In the genomic region with DNA sequence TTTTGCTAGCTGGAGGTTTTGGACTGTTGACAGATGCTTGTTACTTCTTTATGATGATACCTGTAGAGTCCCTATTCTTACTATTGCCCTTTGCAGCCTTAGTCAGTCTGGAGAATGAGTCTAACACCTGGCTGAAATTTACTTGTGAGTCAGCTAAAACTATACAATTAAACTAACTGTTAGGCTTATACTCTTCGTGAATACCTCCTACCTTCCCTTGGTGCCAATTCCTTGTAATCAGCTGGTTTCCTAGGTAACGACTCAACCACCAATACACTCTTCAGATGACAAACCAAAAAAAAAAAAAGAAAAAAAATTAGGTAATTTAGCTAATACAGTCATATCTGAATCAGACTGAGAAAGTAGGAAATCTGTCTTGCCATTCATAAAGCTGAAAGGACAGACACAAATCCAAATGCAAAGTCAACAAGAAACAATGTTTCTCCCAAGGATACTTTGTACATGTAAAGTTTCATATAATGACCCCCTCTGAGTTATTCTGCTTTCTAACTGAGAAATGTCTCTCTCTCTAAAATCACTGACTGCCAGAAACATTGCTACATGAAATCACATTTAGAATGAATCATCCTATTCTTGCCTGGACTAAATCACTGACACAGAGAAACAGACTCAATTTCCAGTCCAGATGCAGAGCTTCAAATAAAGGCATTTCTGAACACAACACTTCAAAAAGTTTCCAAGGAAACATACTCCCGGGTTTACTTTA, we compare ENCODE assay signal across 11 cellular contexts. TPM values are rescaled to one million over a fixed set of nuclear protein-coding genes. Genes with fewer than 3 reads are reported as not detected.
DNase-seq lines count a peak whose midpoint lies in the region; ATAC-seq and TF ChIP-seq lines count a peak whose summit lies in the region.
"Had no signal": no experiment of that assay in that cellular context is flagged by ENCODE, and none has a peak within 500 bp of the region (broad histone marks: within the 10 kb centered on the region; RNA-seq: fewer than 3 reads in every experiment).

No MANE protein-coding gene starts in this region.

- no peaks in the 10 kb centered on the region for H3K9me2 ChIP-seq in SK-N-SH

- H3K27me3 ChIP-seq in SK-N-SH (ENCODE audit: insufficient read depth) = no peaks in the 10 kb centered on the region
- H3K27me3 ChIP-seq in H7 (ENCODE audit: control insufficient read depth, insufficient read depth, low read length) = no peaks in the 10 kb centered on the region
- H3K27me3 ChIP-seq: suprapubic skin had no signal

- TF ChIP-seq EP300 in SK-N-SH (IDR thresholded peaks at IDR 0.05; ENCODE audit: borderline replicate concordance in 1 of 2, low read depth in 1 of 2, low read length in 1 of 2) = peak; percentile 12 to 48; a peak in 3 of 4 replicates

- no peak for TF ChIP-seq RAD21 in SK-N-SH (IDR thresholded peaks at IDR 0.05; ENCODE audit: low read length)

- peaks cover 0 to 10% of the 10 kb centered on the region in 2 experiments; a peak in 2 of 4 replicates for H3K4me1 ChIP-seq in SK-N-SH (ENCODE audit: control insufficient read depth in 1 of 2, insufficient read depth in 2 of 2, low read depth in 1 of 2, low read length in 1 of 2)

- H3K4me3 ChIP-seq in SK-N-SH (ENCODE audit: low read depth in 2 of 2, low read length in 1 of 2) (no peak overlapping the region), retinal pigment epithelial cell (ENCODE audit: low read length) (no peak overlapping the region), H7 (ENCODE audit: insufficient read depth, low read depth, low read length) (no peak overlapping the region)
- H3K4me3 ChIP-seq: suprapubic skin had no signal

- H2AFZ ChIP-seq in SK-N-SH (ENCODE audit: low read depth) = no peak overlapping the region

- peak overlapping the region; percentile 65 to 92 for H3K27ac ChIP-seq in SK-N-SH (ENCODE audit: low read depth in 2 of 2, low read length in 1 of 2)
- H3K27ac ChIP-seq: 22Rv1, suprapubic skin had no signal

- TF ChIP-seq CTCF in SK-N-SH (IDR thresholded peaks at IDR 0.05) = no peak
- no peak for TF ChIP-seq CTCF in retinal pigment epithelial cell (conservative IDR thresholded peaks at IDR 0.05; ENCODE audit: low read depth, low read length)

- peaks cover 12% of the 10 kb centered on the region for H4K20me1 ChIP-seq in SK-N-SH (ENCODE audit: insufficient read depth)

- peak overlapping the region; percentile 19; the same call in 1 of the 2 replicates for H3K4me2 ChIP-seq in SK-N-SH

- POLR2A ChIA-PET in SK-N-SH (lab: Yijun Ruan, JAX) = no interaction called here

- DNase-seq in DMS53 (lab: John Stamatoyannopoulos, UW) (peak; percentile 8), DMS53 treated with DMSO at 0.1 percent for 48 hours (lab: John Stamatoyannopoulos, UW; ENCODE audit: unreplicated experiment) (no peak), SK-N-SH (no peak), fibroblast of peridontal ligament (ENCODE audit: extremely low read depth) (peak; percentile 93), retinal pigment epithelial cell (ENCODE audit: low read depth) (peak; percentile 52), H7 (no peak), mesenteric fat pad (ENCODE audit: low spot score) (no peak)
- DNase-seq: T-cell had no signal

- ATAC-seq in GM18909 (IDR thresholded peaks at IDR 0.05; ENCODE audit: poor library complexity, unreplicated experiment) = no peak
- ATAC-seq: T-cell had no signal

- H3K36me3 ChIP-seq in SK-N-SH (replicated peaks in 1 of 2; ENCODE audit: control insufficient read depth in 1 of 2, insufficient read depth in 2 of 2, low read length in 1 of 2) (peaks cover 68 to 87% of the 10 kb centered on the region in 2 experiments), H7 (replicated peaks; ENCODE audit: control insufficient read depth, insufficient read depth, low read length) (no peaks in the 10 kb centered on the region; the same call in 1 of the 2 replicates)

- CTCF ChIA-PET in SK-N-SH (lab: Yijun Ruan, JAX) = no interaction called here

- peak overlapping the region; percentile 20; the same call in 1 of the 2 replicates for H3K9ac ChIP-seq in SK-N-SH

- peaks cover 31% of the 10 kb centered on the region; the same call in 1 of the 2 replicates for H3K79me2 ChIP-seq in SK-N-SH (ENCODE audit: insufficient read depth)

- WGBS in SK-N-SH (ENCODE audit: low lambda C conversion rate) = 29% methylated on average over 3 of the region's 3 CpGs

- peaks cover 46% of the 10 kb centered on the region for H3F3A ChIP-seq in SK-N-SH (replicated peaks; ENCODE audit: insufficient read depth)

- H3K9me3 ChIP-seq in SK-N-SH = no peaks in the 10 kb centered on the region
- H3K9me3 ChIP-seq: suprapubic skin had no signal

TF ChIP-seq in SK-N-SH, 30 proteins besides CTCF, POLR2A, EP300 and RAD21:
- TF ChIP-seq POLR2AphosphoS5 (IDR thresholded peaks at IDR 0.05; ENCODE audit: low read depth, low read length) (no peak), IRF3 (IDR thresholded peaks at IDR 0.05; ENCODE audit: low read depth, low read length) (no peak), TCF12 (IDR thresholded peaks at IDR 0.05) (peak; percentile 92), GABPA (IDR thresholded peaks at IDR 0.05; ENCODE audit: low read depth) (no peak), RXRA (IDR thresholded peaks at IDR 0.05; ENCODE audit: borderline replicate concordance, low read depth) (no peak), FOSL2 (IDR thresholded peaks at IDR 0.05; ENCODE audit: borderline replicate concordance, low read depth) (peak; percentile 65; the same call in 1 of the 2 replicates), NFIC (IDR thresholded peaks at IDR 0.05; ENCODE audit: borderline replicate concordance) (peak; percentile 44; the same call in 1 of the 2 replicates), JUND (IDR thresholded peaks at IDR 0.05) (peak; percentile 64; the same call in 1 of the 2 replicates)
- TF ChIP-seq, protein P1, sequence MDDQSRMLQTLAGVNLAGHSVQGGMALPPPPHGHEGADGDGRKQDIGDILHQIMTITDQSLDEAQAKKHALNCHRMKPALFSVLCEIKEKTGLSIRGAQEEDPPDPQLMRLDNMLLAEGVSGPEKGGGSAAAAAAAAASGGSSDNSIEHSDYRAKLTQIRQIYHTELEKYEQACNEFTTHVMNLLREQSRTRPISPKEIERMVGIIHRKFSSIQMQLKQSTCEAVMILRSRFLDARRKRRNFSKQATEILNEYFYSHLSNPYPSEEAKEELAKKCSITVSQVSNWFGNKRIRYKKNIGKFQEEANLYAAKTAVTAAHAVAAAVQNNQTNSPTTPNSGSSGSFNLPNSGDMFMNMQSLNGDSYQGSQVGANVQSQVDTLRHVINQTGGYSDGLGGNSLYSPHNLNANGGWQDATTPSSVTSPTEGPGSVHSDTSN (IDR thresholded peaks at IDR 0.05) = peak; percentile 72

RNA-seq across cellular contexts. Expression of gene CDKL1, which starts 56.5 kb away (rescaled TPM):
- polyA plus RNA-seq in SK-N-SH (2012; rRNA removed) = 1.7 and 2.5 TPM in 2 replicates
- polyA plus RNA-seq in SK-N-SH (2012; cell fraction: cytosol; rRNA removed) = 1.4 and 1.5 TPM in 2 replicates
- polyA plus RNA-seq in SK-N-SH (2012; cell fraction: nucleus; rRNA removed) = 1.6 and 2.8 TPM in 2 replicates
- 5.8 and 16.4 TPM in 2 replicates for total RNA-seq in H7 (2014; rRNA removed; shearing (Covaris generic))
- total RNA-seq in mesenteric fat pad = 26.2 TPM

Comparison
In these comparisons a context has a peak if more than half of its experiments do, and no peak if none do; other contexts are left out.
1. DNase-seq: peak in DMS53 (single experiment), fibroblast of peridontal ligament (single experiment) and retinal pigment epithelial cell (single experiment); none in DMS53 treated with DMSO at 0.1 percent for 48 hours (single experiment), SK-N-SH (single experiment), H7 (single experiment) and mesenteric fat pad (single experiment).